Comparison of ENCODE assay signal across 13 cellular contexts in the genomic region with DNA sequence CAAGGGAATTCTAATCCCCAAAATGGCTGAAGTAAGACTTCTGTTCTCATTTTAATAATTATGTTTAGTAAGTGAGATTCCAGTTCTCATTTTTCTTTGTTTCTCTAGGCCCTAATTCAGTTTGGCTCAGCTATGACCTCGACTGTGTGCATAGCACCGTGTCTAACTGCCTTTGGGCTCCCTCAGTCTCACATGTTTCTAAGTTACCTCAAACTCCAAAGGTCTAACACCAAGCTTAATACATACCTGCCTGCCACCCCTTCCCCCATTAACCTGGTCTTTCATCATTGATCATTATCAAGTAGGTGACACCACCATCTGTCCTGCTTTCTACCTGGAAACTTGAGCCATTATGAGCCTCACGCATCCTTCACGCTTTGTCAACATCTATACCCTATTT.
A peak's percentile ranks its signal among the peaks of the same experiment; 100 is the strongest.
DNase-seq lines count a peak whose midpoint lies in the region.
"Had no signal": no experiment of that assay in that cellular context is flagged by ENCODE, and none has a peak within 500 bp of the region (broad histone marks: within the 10 kb centered on the region; RNA-seq: fewer than 3 reads in every experiment).

No MANE protein-coding gene starts in this region.

- no peak overlapping the region for H2BK15ac ChIP-seq in mesenchymal stem cell (ENCODE audit: low read depth, poor library complexity, severe bottlenecking)

- peak overlapping the region; percentile 53 to 71 for H3K4ac ChIP-seq in mesenchymal stem cell (ENCODE audit: low read depth in 1 of 2, low read length in 2 of 2)

- no peak overlapping the region for H3K4me3 ChIP-seq in mesenchymal stem cell (ENCODE audit: insufficient read depth in 1 of 2, low read depth in 1 of 2, low read length in 2 of 2)
- H3K4me3 ChIP-seq: BLaER1 treated with 17β-estradiol and CSF1 and Interleukin-3, amounts not matched to agents 10 nM and 100 nM; GM12878; GM23248 had no signal

- H4K8ac ChIP-seq in mesenchymal stem cell (ENCODE audit: low read length) = no peak overlapping the region

- peaks cover 0 to 97% of the 10 kb centered on the region in 2 experiments for H3K36me3 ChIP-seq in mesenchymal stem cell (ENCODE audit: control insufficient read depth in 1 of 2, insufficient read depth in 2 of 2, low read depth in 1 of 2, low read length in 2 of 2)
- H3K36me3 ChIP-seq: BLaER1 treated with 17β-estradiol and CSF1 and Interleukin-3, amounts not matched to agents 10 nM and 100 nM had no signal

- no peak overlapping the region for H2AFZ ChIP-seq in mesenchymal stem cell (ENCODE audit: low read depth, low read length)
- H2AFZ ChIP-seq: GM23248 had no signal

- no peak overlapping the region for H3K4me2 ChIP-seq in mesenchymal stem cell (ENCODE audit: low read length, poor library complexity, severe bottlenecking)
- H3K4me2 ChIP-seq: BLaER1 treated with 17β-estradiol and CSF1 and Interleukin-3, amounts not matched to agents 10 nM and 100 nM had no signal

- H3K4me1 ChIP-seq in mesenchymal stem cell (ENCODE audit: control insufficient read depth, insufficient read depth, low read depth, low read length) = no peaks in the 10 kb centered on the region
- H3K4me1 ChIP-seq: BLaER1 treated with 17β-estradiol and CSF1 and Interleukin-3, amounts not matched to agents 10 nM and 100 nM had no signal

- peak overlapping the region; percentile 8 for H2BK120ac ChIP-seq in mesenchymal stem cell (ENCODE audit: low read depth, low read length)

- no peak overlapping the region for H2AK5ac ChIP-seq in mesenchymal stem cell (ENCODE audit: low read length, severe bottlenecking)

- H3K27ac ChIP-seq in mesenchymal stem cell (ENCODE audit: low read length, poor library complexity, severe bottlenecking) = no peak overlapping the region
- H3K27ac ChIP-seq: BLaER1 treated with 17β-estradiol and CSF1 and Interleukin-3, amounts not matched to agents 10 nM and 100 nM; GM23248; HL-60 had no signal

- H3K14ac ChIP-seq in mesenchymal stem cell (ENCODE audit: low read length in 2 of 2) = peak overlapping the region in 1 of 2 experiments; percentile 63

- H3K9me3 ChIP-seq in mesenchymal stem cell (ENCODE audit: control insufficient read depth, low read length) = no peaks in the 10 kb centered on the region
- H3K9me3 ChIP-seq: BLaER1 treated with 17β-estradiol and CSF1 and Interleukin-3, amounts not matched to agents 10 nM and 100 nM had no signal

- H3K9ac ChIP-seq in mesenchymal stem cell (ENCODE audit: low read length) = no peak overlapping the region
- H3K9ac ChIP-seq: BLaER1 treated with 17β-estradiol and CSF1 and Interleukin-3, amounts not matched to agents 10 nM and 100 nM; GM23248 had no signal

- peak overlapping the region; percentile 37 to 78 for H3K18ac ChIP-seq in mesenchymal stem cell (ENCODE audit: low read depth in 1 of 2, low read length in 2 of 2)

- no peak overlapping the region for H2BK5ac ChIP-seq in mesenchymal stem cell (ENCODE audit: low read depth, low read length, poor library complexity, severe bottlenecking)

- WGBS in mesenchymal stem cell = 85% methylated on average over 4 of the region's 4 CpGs

- H2BK12ac ChIP-seq in mesenchymal stem cell (ENCODE audit: low read length in 2 of 2) = peak overlapping the region in 1 of 2 experiments; percentile 79

- peak; percentile 18 for DNase-seq in DMS53 (lab: John Stamatoyannopoulos, UW)
- DNase-seq in DMS53 treated with DMSO at 0.1 percent for 48 hours (lab: John Stamatoyannopoulos, UW; ENCODE audit: unreplicated experiment) = no peak
- DNase-seq in NCI-H748 (lab: John Stamatoyannopoulos, UW; ENCODE audit: unreplicated experiment) = peak; percentile 61
- no peak for DNase-seq in NCI-H748 treated with DMSO at 0.1 percent for 48 hours (lab: John Stamatoyannopoulos, UW)
- DNase-seq in mesenchymal stem cell = no peak
- no peak for DNase-seq in DMS79 treated with DMSO at 0.1 percent for 48 hours (lab: John Stamatoyannopoulos, UW)
- no peak for DNase-seq in dermis blood vessel endothelial cell
- DNase-seq: 8988T; CD4-positive, CD25-positive, alpha-beta regulatory T cell; GM23248 had no signal

- H3K79me1 ChIP-seq in mesenchymal stem cell (replicated peaks; ENCODE audit: low read length, poor library complexity, severe bottlenecking) = no peaks in the 10 kb centered on the region

- H3K23ac ChIP-seq in mesenchymal stem cell (ENCODE audit: low read length in 2 of 2) = no peak overlapping the region

- H4K91ac ChIP-seq in mesenchymal stem cell (ENCODE audit: low read length) = no peak overlapping the region

- no peaks in the 10 kb centered on the region for H3K27me3 ChIP-seq in mesenchymal stem cell (ENCODE audit: control insufficient read depth in 1 of 2, insufficient read depth in 1 of 2, low read length in 2 of 2)
- H3K27me3 ChIP-seq: BLaER1 treated with 17β-estradiol and CSF1 and Interleukin-3, amounts not matched to agents 10 nM and 100 nM had no signal

Comparison
In these comparisons a context has a peak if more than half of its experiments do, and no peak if none do; other contexts are left out.
1. DNase-seq: peak in DMS53 (single experiment) and NCI-H748 (single experiment); none in DMS53 treated with DMSO at 0.1 percent for 48 hours (single experiment), NCI-H748 treated with DMSO at 0.1 percent for 48 hours (single experiment), mesenchymal stem cell (single experiment), DMS79 treated with DMSO at 0.1 percent for 48 hours (single experiment) and dermis blood vessel endothelial cell (single experiment).